ENCODE assay signal across 10 cellular contexts in the genomic region with DNA sequence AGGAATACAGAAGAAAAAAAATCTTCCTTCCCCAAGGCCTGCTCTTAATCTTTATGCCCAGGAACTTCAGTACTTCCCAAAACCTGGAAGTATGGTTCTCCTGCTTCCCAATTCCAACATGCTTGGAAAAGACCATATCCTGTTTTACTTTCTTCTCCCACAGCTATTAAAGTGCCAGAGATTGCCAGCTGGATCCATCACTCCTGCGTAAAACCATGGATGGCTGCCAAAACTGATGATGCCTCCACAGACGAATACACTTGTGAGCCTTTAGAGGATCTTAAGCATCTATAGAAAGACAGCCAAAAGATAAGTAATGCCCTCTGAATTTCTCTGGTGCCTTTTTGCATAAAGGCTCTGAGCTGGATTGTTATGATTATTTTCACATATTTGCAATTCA.
DNase-seq lines count a peak whose midpoint lies in the region; ATAC-seq and TF ChIP-seq lines count a peak whose summit lies in the region.
"Had no signal": no experiment of that assay in that cellular context is flagged by ENCODE, and none has a peak within 500 bp of the region (broad histone marks: within the 10 kb centered on the region; RNA-seq: fewer than 3 reads in every experiment).

No MANE protein-coding gene starts in this region.

- TF ChIP-seq CTCF in H9 (conservative IDR thresholded peaks at IDR 0.05) (no peak), astrocyte of the cerebellum (IDR thresholded peaks at IDR 0.05; ENCODE audit: low read depth, low read length, missing control alignments) (no peak), neural progenitor cell (IDR thresholded peaks at IDR 0.05) (no peak)

- no peak overlapping the region for H3K23ac ChIP-seq in H9 (ENCODE audit: insufficient read length, low read depth, low read length)
- H3K23ac ChIP-seq in mesenchymal stem cell (ENCODE audit: low read length in 2 of 2): no peak overlapping the region

- no peak overlapping the region for H3K9ac ChIP-seq in H9 (ENCODE audit: extremely low read depth, insufficient read length, low read length)
- no peak overlapping the region for H3K9ac ChIP-seq in mesenchymal stem cell (ENCODE audit: low read length)
- H3K9ac ChIP-seq in neural progenitor cell: no peak overlapping the region

- H3K27ac ChIP-seq in H9 (ENCODE audit: insufficient read length, low read depth, low read length) (no peak overlapping the region), mesenchymal stem cell (ENCODE audit: low read length, poor library complexity, severe bottlenecking) (no peak overlapping the region), neural progenitor cell (no peak overlapping the region)
- H3K27ac ChIP-seq: brain microvascular endothelial cell had no signal

- no peaks in the 10 kb centered on the region for H3F3A ChIP-seq in neural progenitor cell (ENCODE audit: low read depth)

- H3K14ac ChIP-seq in H9 (ENCODE audit: insufficient read depth, low read length): no peak overlapping the region
- no peak overlapping the region for H3K14ac ChIP-seq in mesenchymal stem cell (ENCODE audit: low read length in 2 of 2)

- H3K79me1 ChIP-seq in H9 (ENCODE audit: insufficient read depth, low read depth, low read length, poor library complexity, severe bottlenecking): no peaks in the 10 kb centered on the region
- H3K79me1 ChIP-seq in mesenchymal stem cell (replicated peaks; ENCODE audit: low read length, poor library complexity, severe bottlenecking): no peaks in the 10 kb centered on the region

- H3K4me1 ChIP-seq in H9 (ENCODE audit: insufficient read depth, low read length) (peaks cover 8% of the 10 kb centered on the region; the same call in 1 of the 2 replicates), mesenchymal stem cell (ENCODE audit: control insufficient read depth, insufficient read depth, low read depth, low read length) (no peaks in the 10 kb centered on the region), neural progenitor cell (no peaks in the 10 kb centered on the region)

- H3K56ac ChIP-seq in H9 (ENCODE audit: insufficient read length, low read depth, low read length): no peak overlapping the region

- H3K18ac ChIP-seq in H9 (ENCODE audit: insufficient read length, low read depth, low read length) (no peak overlapping the region), mesenchymal stem cell (ENCODE audit: low read depth in 1 of 2, low read length in 2 of 2) (no peak overlapping the region)

- ATAC-seq in stimulated activated effector memory CD8-positive, alpha-beta T cell treated with anti-CD3 and anti-CD28 coated beads, Interleukin-12 subunit alpha, Interleukin-12 subunit beta, amount 100 ng/mL, for 72 hours: no peak
- ATAC-seq in HG03095 (IDR thresholded peaks at IDR 0.05; ENCODE audit: unreplicated experiment): no peak
- ATAC-seq: T-cell had no signal

- H3K9me3 Mint-ChIP-seq in H9 (peaks cover 0 to 7% of the 10 kb centered on the region in 2 experiments; a peak in 4 of 5 replicates), neural progenitor cell (no peaks in the 10 kb centered on the region)
- peaks cover 20% of the 10 kb centered on the region for H3K9me3 Mint-ChIP-seq in stimulated activated effector memory CD8-positive, alpha-beta T cell treated with anti-CD3 and anti-CD28 coated beads, Interleukin-12 subunit alpha, Interleukin-12 subunit beta, amount 100 ng/mL, for 72 hours

- H3K4me3 ChIP-seq in astrocyte of the cerebellum (ENCODE audit: low read depth, low read length): no peak overlapping the region
- no peak overlapping the region for H3K4me3 ChIP-seq in mesenchymal stem cell (ENCODE audit: insufficient read depth in 1 of 2, low read depth in 1 of 2, low read length in 2 of 2)
- no peak overlapping the region for H3K4me3 ChIP-seq in neural progenitor cell

- no peak overlapping the region for H3T11ph ChIP-seq in H9 (ENCODE audit: low read length)

- no CpG with 5 or more reads among the region's 2 CpGs for WGBS in H9 (ENCODE audit: extremely low coverage, insufficient read length, low lambda C conversion rate)
- 79% methylated on average over 2 of the region's 2 CpGs for WGBS in mesenchymal stem cell

- H4K91ac ChIP-seq in H9 (ENCODE audit: insufficient read length, low read depth, low read length) (no peak overlapping the region), mesenchymal stem cell (ENCODE audit: low read length) (no peak overlapping the region)

- H2AFZ ChIP-seq in H9 (ENCODE audit: low read length) (no peak overlapping the region), mesenchymal stem cell (ENCODE audit: low read depth, low read length) (no peak overlapping the region), neural progenitor cell (replicated peaks) (no peak overlapping the region)

- H3K4me2 ChIP-seq in H9 (ENCODE audit: insufficient read depth, insufficient read length, low read length): no peak overlapping the region
- no peak overlapping the region for H3K4me2 ChIP-seq in mesenchymal stem cell (ENCODE audit: low read length, poor library complexity, severe bottlenecking)
- no peak overlapping the region for H3K4me2 ChIP-seq in neural progenitor cell

- in situ Hi-C loops in astrocyte of the cerebellum (cut with HindIII; ENCODE audit: low sequenced_read_pairs): no loop called here

- H3K27ac Mint-ChIP-seq in H9 (peak overlapping the region in 2 of 3 experiments; percentile 77 to 86; a peak in 4 of 7 replicates), neural progenitor cell (no peak overlapping the region)
- H3K27ac Mint-ChIP-seq in stimulated activated effector memory CD8-positive, alpha-beta T cell treated with anti-CD3 and anti-CD28 coated beads, Interleukin-12 subunit alpha, Interleukin-12 subunit beta, amount 100 ng/mL, for 72 hours: no peak overlapping the region
- H3K27ac Mint-ChIP-seq: T-cell had no signal

- DNase-seq in H9 (no peak), NCI-H2029 (lab: John Stamatoyannopoulos, UW) (peak; percentile 29), astrocyte of the cerebellum (ENCODE audit: low read depth) (peak; percentile 27), mesenchymal stem cell (peak; percentile 7), neural progenitor cell (ENCODE audit: low spot score) (no peak)
- no peak for DNase-seq in stimulated activated effector memory CD8-positive, alpha-beta T cell treated with anti-CD3 and anti-CD28 coated beads, Interleukin-12 subunit alpha, Interleukin-12 subunit beta, amount 100 ng/mL, for 72 hours (ENCODE audit: low spot score in 2 of 2)
- DNase-seq: activated CD4-positive, alpha-beta T cell treated with anti-CD3 and anti-CD28 coated beads for 48 hours; brain microvascular endothelial cell; T-cell had no signal

- no peaks in the 10 kb centered on the region for H3K27me3 ChIP-seq in H9 (ENCODE audit: insufficient read depth, low read length)
- H3K27me3 ChIP-seq in mesenchymal stem cell (ENCODE audit: control insufficient read depth in 1 of 2, insufficient read depth in 1 of 2, low read length in 2 of 2): no peaks in the 10 kb centered on the region
- no peaks in the 10 kb centered on the region for H3K27me3 ChIP-seq in neural progenitor cell
- H3K27me3 ChIP-seq: brain microvascular endothelial cell had no signal

- no peak overlapping the region for H2BK5ac ChIP-seq in H9 (ENCODE audit: insufficient read length, low read length)
- H2BK5ac ChIP-seq in mesenchymal stem cell (ENCODE audit: low read depth, low read length, poor library complexity, severe bottlenecking): no peak overlapping the region

- no peak overlapping the region for H4K8ac ChIP-seq in H9 (replicated peaks; ENCODE audit: insufficient read length, low read depth, low read length)
- H4K8ac ChIP-seq in mesenchymal stem cell (ENCODE audit: low read length): no peak overlapping the region

- no peak overlapping the region for H2BK12ac ChIP-seq in H9 (ENCODE audit: insufficient read length, low read depth, low read length)
- no peak overlapping the region for H2BK12ac ChIP-seq in mesenchymal stem cell (ENCODE audit: low read length in 2 of 2)

- no peaks in the 10 kb centered on the region for H3K36me3 ChIP-seq in mesenchymal stem cell (ENCODE audit: control insufficient read depth in 1 of 2, insufficient read depth in 2 of 2, low read depth in 1 of 2, low read length in 2 of 2)
- no peaks in the 10 kb centered on the region for H3K36me3 ChIP-seq in neural progenitor cell
- H3K36me3 ChIP-seq: brain microvascular endothelial cell had no signal

- H3K4me1 Mint-ChIP-seq in H9: peaks cover 26 to 27% of the 10 kb centered on the region in 2 experiments
- no peaks in the 10 kb centered on the region for H3K4me1 Mint-ChIP-seq in stimulated activated effector memory CD8-positive, alpha-beta T cell treated with anti-CD3 and anti-CD28 coated beads, Interleukin-12 subunit alpha, Interleukin-12 subunit beta, amount 100 ng/mL, for 72 hours
- H3K4me1 Mint-ChIP-seq in neural progenitor cell: peaks cover 10% of the 10 kb centered on the region
- H3K4me1 Mint-ChIP-seq: T-cell had no signal

- H4K20me1 ChIP-seq in H9 (ENCODE audit: control insufficient read depth, insufficient read depth, insufficient read length): no peaks in the 10 kb centered on the region
- H4K20me1 ChIP-seq in neural progenitor cell (ENCODE audit: low read depth): no peaks in the 10 kb centered on the region

- no peak overlapping the region for H4K5ac ChIP-seq in H9 (ENCODE audit: insufficient read length, low read depth, low read length)

- H3K4ac ChIP-seq in H9 (ENCODE audit: low read depth, low read length) (no peak overlapping the region), mesenchymal stem cell (ENCODE audit: low read depth in 1 of 2, low read length in 2 of 2) (no peak overlapping the region)

- H3K36me3 Mint-ChIP-seq in H9 (ENCODE audit: insufficient read depth in 1 of 3, low read depth in 3 of 3) (peaks cover 4 to 21% (median 10%) of the 10 kb centered on the region in 3 experiments), neural progenitor cell (no peaks in the 10 kb centered on the region)
- H3K36me3 Mint-ChIP-seq in stimulated activated effector memory CD8-positive, alpha-beta T cell treated with anti-CD3 and anti-CD28 coated beads, Interleukin-12 subunit alpha, Interleukin-12 subunit beta, amount 100 ng/mL, for 72 hours: no peaks in the 10 kb centered on the region
- H3K36me3 Mint-ChIP-seq: T-cell had no signal

- H2BK20ac ChIP-seq in H9 (ENCODE audit: low read depth, low read length, poor library complexity, severe bottlenecking): no peak overlapping the region

- H3K4me3 Mint-ChIP-seq in H9 (no peak overlapping the region), neural progenitor cell (no peak overlapping the region)
- H3K4me3 Mint-ChIP-seq in stimulated activated effector memory CD8-positive, alpha-beta T cell treated with anti-CD3 and anti-CD28 coated beads, Interleukin-12 subunit alpha, Interleukin-12 subunit beta, amount 100 ng/mL, for 72 hours: no peak overlapping the region
- H3K4me3 Mint-ChIP-seq: T-cell had no signal

- no peaks in the 10 kb centered on the region for H3K79me2 ChIP-seq in H9 (ENCODE audit: insufficient read depth, low read length)
- no peaks in the 10 kb centered on the region for H3K79me2 ChIP-seq in neural progenitor cell (ENCODE audit: low read depth)

- no peak overlapping the region for H2BK15ac ChIP-seq in H9 (ENCODE audit: low read depth, low read length)
- H2BK15ac ChIP-seq in mesenchymal stem cell (ENCODE audit: low read depth, poor library complexity, severe bottlenecking): no peak overlapping the region

- H2AK5ac ChIP-seq in H9 (ENCODE audit: insufficient read length, low read length): no peak overlapping the region
- H2AK5ac ChIP-seq in mesenchymal stem cell (ENCODE audit: low read length, severe bottlenecking): no peak overlapping the region

- H2BK120ac ChIP-seq in H9 (ENCODE audit: low read depth, low read length, poor library complexity, severe bottlenecking) (no peak overlapping the region), mesenchymal stem cell (ENCODE audit: low read depth, low read length) (no peak overlapping the region)

- H3K9me3 ChIP-seq in H9 (ENCODE audit: control insufficient read depth, low read depth, low read length) (no peaks in the 10 kb centered on the region), mesenchymal stem cell (ENCODE audit: control insufficient read depth, low read length) (peaks cover 21% of the 10 kb centered on the region), neural progenitor cell (ENCODE audit: low read depth) (no peaks in the 10 kb centered on the region)

- no peaks in the 10 kb centered on the region for H3K23me2 ChIP-seq in H9 (ENCODE audit: insufficient read length, low read depth, low read length, poor library complexity, severe bottlenecking)

- H3K27me3 Mint-ChIP-seq in H9 (ENCODE audit: low read depth) (no peaks in the 10 kb centered on the region), neural progenitor cell (ENCODE audit: insufficient read depth, low read depth) (peaks cover 3% of the 10 kb centered on the region)
- H3K27me3 Mint-ChIP-seq: T-cell had no signal

Comparison
In these comparisons a context has a peak if more than half of its experiments do, and no peak if none do; other contexts are left out.
1. DNase-seq: peak in NCI-H2029 (single experiment), astrocyte of the cerebellum (single experiment) and mesenchymal stem cell (single experiment); none in H9 (single experiment), stimulated activated effector memory CD8-positive, alpha-beta T cell treated with anti-CD3 and anti-CD28 coated beads, Interleukin-12 subunit alpha, Interleukin-12 subunit beta, amount 100 ng/mL, for 72 hours (0 of 2) and neural progenitor cell (single experiment).
2. H3K27ac Mint-ChIP-seq: peak in H9 (2 of 3); none in stimulated activated effector memory CD8-positive, alpha-beta T cell treated with anti-CD3 and anti-CD28 coated beads, Interleukin-12 subunit alpha, Interleukin-12 subunit beta, amount 100 ng/mL, for 72 hours (single experiment) and neural progenitor cell (single experiment).